ENCODE assay signal across 29 cellular contexts in genomic region chr9:36537861-36538260, GRCh38. TPM values are rescaled to one million over a fixed set of nuclear protein-coding genes. Genes with fewer than 3 reads are reported as not detected.
"Had no signal": no experiment of that assay in that cellular context is flagged by ENCODE, and none has a peak within 500 bp of the region (broad histone marks: within the 10 kb centered on the region; RNA-seq: fewer than 3 reads in every experiment).

No MANE protein-coding gene starts in this region.

- H3K36me3 ChIP-seq: adrenal gland, brain microvascular endothelial cell, breast epithelium had no signal

- H3K27me3 ChIP-seq: adrenal gland, body of pancreas, brain microvascular endothelial cell, breast epithelium had no signal

- ATAC-seq: activated CD8-positive, alpha-beta memory T cell treated with anti-CD3 and anti-CD28 coated beads, Interleukin-2, amount 10 ng/mL, durations not matched to agents 7 days and 5 days; activated CD8-positive, alpha-beta T cell treated with anti-CD3 and anti-CD28 coated beads, Interleukin-2, amount 10 ng/mL, durations not matched to agents 7 days and 5 days; activated naive CD4-positive, alpha-beta T cell treated with anti-CD3 and anti-CD28 coated beads, Interleukin-2, amount 50 U/mL, for 72 hours; body of pancreas had no signal

- H3K9me3 ChIP-seq: adrenal gland, body of pancreas, breast epithelium had no signal

- DNase-seq: activated B cell treated with CpG ODN at 0.5 μM for 24 hours; activated CD4-positive, alpha-beta memory T cell treated with anti-CD3 and anti-CD28 coated beads, Interleukin-2, amount 10 ng/mL, durations not matched to agents 7 days and 5 days; activated CD4-positive, alpha-beta T cell treated with anti-CD3 and anti-CD28 coated beads for 48 hours; activated CD4-positive, alpha-beta T cell treated with anti-CD3 and anti-CD28 coated beads, Interleukin-2, amount 10 ng/mL, durations not matched to agents 7 days and 5 days; activated CD4-positive, alpha-beta T cell treated with anti-CD3 and anti-CD28 coated beads, Interleukin-2, amount 50 U/mL, for 48 hours; activated CD4-positive, CD25-positive, alpha-beta regulatory T cell treated with anti-CD3 and anti-CD28 coated beads, Interleukin-2, amount 50 U/mL, for 72 hours; activated CD8-positive, alpha-beta memory T cell treated with anti-CD3 and anti-CD28 coated beads for 24 hours; activated CD8-positive, alpha-beta memory T cell treated with anti-CD3 and anti-CD28 coated beads, Interleukin-2, amount 10 ng/mL, durations not matched to agents 7 days and 5 days; activated CD8-positive, alpha-beta memory T cell treated with anti-CD3 and anti-CD28 coated beads, Interleukin-2, amount 50 U/mL, for 48 hours; activated CD8-positive, alpha-beta T cell treated with anti-CD3 and anti-CD28 coated beads, Interleukin-2, amount 10 ng/mL, durations not matched to agents 7 days and 5 days; activated effector memory CD4-positive, alpha-beta T cell treated with Interleukin-2 at 50 U/mL for 16 hours; activated gamma-delta T cell; activated naive CD4-positive, alpha-beta T cell treated with anti-CD3 and anti-CD28 coated beads for 36 hours; activated naive CD4-positive, alpha-beta T cell treated with anti-CD3 and anti-CD28 coated beads, Interleukin-2, amount 50 U/mL, for 16 hours; activated naive CD8-positive, alpha-beta T cell treated with anti-CD3 and anti-CD28 coated beads for 36 hours; activated T-cell treated with anti-CD3 and anti-CD28 coated beads, Interleukin-2, amount 50 U/mL, for 24 hours; activated T-cell treated with anti-CD3 and anti-CD28 coated beads, Interleukin-2, amount 50 U/mL, for 48 hours; adrenal gland; amniotic stem cell; aorta; body of pancreas; brain microvascular endothelial cell; central memory CD4-positive, alpha-beta T cell; T-helper 1 cell; T-helper 2 cell; T-helper 9 cell had no signal

- H3K27ac ChIP-seq: adrenal gland, body of pancreas, brain microvascular endothelial cell, breast epithelium, VCaP had no signal

- H3K4me3 ChIP-seq: adrenal gland, body of pancreas, breast epithelium had no signal

- H3K4me1 ChIP-seq: adrenal gland, body of pancreas, breast epithelium had no signal

RNA-seq across cellular contexts. Expression of gene MELK, which starts 34.8 kb away (rescaled TPM):
- total RNA-seq: body of pancreas had no signal
